ENCODE assay signal across 8 cellular contexts in the genomic region with DNA sequence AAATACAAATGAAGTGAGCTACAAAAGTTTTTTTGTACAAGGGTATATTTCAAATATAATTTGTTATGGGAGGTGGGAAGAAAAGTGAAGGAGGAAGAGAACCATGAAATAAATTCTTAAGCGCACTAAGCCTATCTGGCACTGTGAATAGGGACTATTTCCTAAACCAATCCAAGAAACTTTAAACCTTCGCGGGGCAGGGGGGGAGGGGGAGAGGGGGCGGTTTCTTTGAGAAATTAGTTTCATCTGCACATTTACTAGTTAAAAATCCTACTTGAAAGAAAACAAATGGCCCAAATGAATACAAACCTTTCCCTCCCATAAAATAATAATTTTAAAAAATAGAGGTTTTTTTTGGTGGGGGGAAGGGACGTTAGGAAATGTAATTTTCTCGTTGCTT. TPM values are rescaled to one million over a fixed set of nuclear protein-coding genes. Genes with fewer than 3 reads are reported as not detected.
DNase-seq lines count a peak whose midpoint lies in the region; ATAC-seq lines count a peak whose summit lies in the region.

No MANE protein-coding gene starts in this region.

- peaks cover 2% of the 10 kb centered on the region for H3K27me3 Mint-ChIP-seq in activated naive CD4-positive, alpha-beta T cell treated with anti-CD3 and anti-CD28 coated beads for 36 hours (ENCODE audit: low read depth)
- peaks cover 8% of the 10 kb centered on the region for H3K27me3 Mint-ChIP-seq in activated CD4-positive, alpha-beta memory T cell treated with anti-CD3 and anti-CD28 coated beads, Interleukin-2, amount 10 ng/mL, durations not matched to agents 7 days and 5 days
- no peaks in the 10 kb centered on the region for H3K27me3 Mint-ChIP-seq in stimulated activated memory B cell treated with anti-CD40 and anti-IgM and Interleukin-4, amounts not matched to agents 10 μg/mL and 1 μg/mL and 100 μg/mL, for 72 hours

- no peaks in the 10 kb centered on the region for H3K27me3 ChIP-seq in iPS-15b (ENCODE audit: control insufficient read depth, insufficient read depth, low read length)

- H3K4me3 Mint-ChIP-seq in activated naive CD4-positive, alpha-beta T cell treated with anti-CD3 and anti-CD28 coated beads for 36 hours, result peak overlapping the region; percentile 92
- H3K4me3 Mint-ChIP-seq in activated CD4-positive, alpha-beta memory T cell treated with anti-CD3 and anti-CD28 coated beads, Interleukin-2, amount 10 ng/mL, durations not matched to agents 7 days and 5 days, result peak overlapping the region; percentile 100
- peak overlapping the region; percentile 95 for H3K4me3 Mint-ChIP-seq in stimulated activated memory B cell treated with anti-CD40 and anti-IgM and Interleukin-4, amounts not matched to agents 10 μg/mL and 1 μg/mL and 100 μg/mL, for 72 hours

- peaks cover 5% of the 10 kb centered on the region for H3K36me3 ChIP-seq in iPS-15b (ENCODE audit: control insufficient read depth, insufficient read depth, low read length)

- H3K4me3 ChIP-seq in iPS-15b (ENCODE audit: low read depth, low read length), result peak overlapping the region; percentile 80

- intact Hi-C loops in activated naive CD4-positive, alpha-beta T cell treated with anti-CD3 and anti-CD28 coated beads for 36 hours (cut with micrococcal nuclease), result loop anchor here (2.0 to 5.0 kb wide), 6 partner anchors 71 to 334 kb away; a partner anchor contains a TSS

- H3K36me3 Mint-ChIP-seq in activated naive CD4-positive, alpha-beta T cell treated with anti-CD3 and anti-CD28 coated beads for 36 hours (ENCODE audit: low read depth), result peaks cover 6% of the 10 kb centered on the region
- peaks cover 20% of the 10 kb centered on the region for H3K36me3 Mint-ChIP-seq in activated CD4-positive, alpha-beta memory T cell treated with anti-CD3 and anti-CD28 coated beads, Interleukin-2, amount 10 ng/mL, durations not matched to agents 7 days and 5 days (ENCODE audit: low read depth)
- H3K36me3 Mint-ChIP-seq in stimulated activated memory B cell treated with anti-CD40 and anti-IgM and Interleukin-4, amounts not matched to agents 10 μg/mL and 1 μg/mL and 100 μg/mL, for 72 hours, result peaks cover 13% of the 10 kb centered on the region

- H3K9me3 ChIP-seq in iPS-15b (ENCODE audit: control insufficient read depth, insufficient read depth, low read length), result no peaks in the 10 kb centered on the region

- H3K4me1 ChIP-seq in iPS-15b (ENCODE audit: control insufficient read depth, insufficient read depth, low read length), result no peaks in the 10 kb centered on the region

- ATAC-seq in stimulated activated memory B cell treated with anti-CD40 and anti-IgM and Interleukin-4, amounts not matched to agents 10 μg/mL and 1 μg/mL and 100 μg/mL, for 72 hours, result no peak

- H3K4me1 Mint-ChIP-seq in activated naive CD4-positive, alpha-beta T cell treated with anti-CD3 and anti-CD28 coated beads for 36 hours (ENCODE audit: low read depth), result peaks cover 23% of the 10 kb centered on the region
- H3K4me1 Mint-ChIP-seq in activated CD4-positive, alpha-beta memory T cell treated with anti-CD3 and anti-CD28 coated beads, Interleukin-2, amount 10 ng/mL, durations not matched to agents 7 days and 5 days, result peaks cover 23% of the 10 kb centered on the region
- H3K4me1 Mint-ChIP-seq in stimulated activated memory B cell treated with anti-CD40 and anti-IgM and Interleukin-4, amounts not matched to agents 10 μg/mL and 1 μg/mL and 100 μg/mL, for 72 hours, result peaks cover 25% of the 10 kb centered on the region

- CTCF ChIA-PET in activated naive CD4-positive, alpha-beta T cell treated with anti-CD3 and anti-CD28 coated beads for 36 hours (lab: Charles Lee), result interaction anchor here (0.9 to 1.4 kb wide), 2 partner anchors 67 to 226 kb away, joined by 3 to 5 read pairs; a partner anchor contains a TSS
- CTCF ChIA-PET in activated CD4-positive, alpha-beta memory T cell treated with anti-CD3 and anti-CD28 coated beads, Interleukin-2, amount 10 ng/mL, durations not matched to agents 7 days and 5 days (lab: Charles Lee), result interaction anchor here (0.6 to 2.4 kb wide), 19 partner anchors 10 to 403 kb away, joined by 3 to 17 read pairs (median 3); a partner anchor contains a TSS

- H3K9me3 Mint-ChIP-seq in activated naive CD4-positive, alpha-beta T cell treated with anti-CD3 and anti-CD28 coated beads for 36 hours, result no peaks in the 10 kb centered on the region
- H3K9me3 Mint-ChIP-seq in activated CD4-positive, alpha-beta memory T cell treated with anti-CD3 and anti-CD28 coated beads, Interleukin-2, amount 10 ng/mL, durations not matched to agents 7 days and 5 days, result no peaks in the 10 kb centered on the region
- no peaks in the 10 kb centered on the region for H3K9me3 Mint-ChIP-seq in stimulated activated memory B cell treated with anti-CD40 and anti-IgM and Interleukin-4, amounts not matched to agents 10 μg/mL and 1 μg/mL and 100 μg/mL, for 72 hours

- no peak overlapping the region for H3K9ac ChIP-seq in iPS-15b (ENCODE audit: low read depth, low read length)

- POLR2A ChIA-PET in activated CD4-positive, alpha-beta memory T cell treated with anti-CD3 and anti-CD28 coated beads, Interleukin-2, amount 10 ng/mL, durations not matched to agents 7 days and 5 days (lab: Charles Lee), result interaction anchor here (1.0 to 2.6 kb wide), 7 partner anchors 67 to 277 kb away, joined by 3 to 18 read pairs (median 7); a partner anchor contains a TSS

- H3K27ac Mint-ChIP-seq in activated naive CD4-positive, alpha-beta T cell treated with anti-CD3 and anti-CD28 coated beads for 36 hours, result peak overlapping the region; percentile 82
- peak overlapping the region; percentile 82 for H3K27ac Mint-ChIP-seq in activated CD4-positive, alpha-beta memory T cell treated with anti-CD3 and anti-CD28 coated beads, Interleukin-2, amount 10 ng/mL, durations not matched to agents 7 days and 5 days
- H3K27ac Mint-ChIP-seq in stimulated activated memory B cell treated with anti-CD40 and anti-IgM and Interleukin-4, amounts not matched to agents 10 μg/mL and 1 μg/mL and 100 μg/mL, for 72 hours, result peak overlapping the region; percentile 71

- DNase-seq in activated naive CD4-positive, alpha-beta T cell treated with anti-CD3 and anti-CD28 coated beads for 36 hours, result no peak
- no peak for DNase-seq in activated naive CD4-positive, alpha-beta T cell (lab: John Stamatoyannopoulos, UW)
- no peak for DNase-seq in activated CD4-positive, alpha-beta memory T cell treated with anti-CD3 and anti-CD28 coated beads, Interleukin-2, amount 10 ng/mL, durations not matched to agents 7 days and 5 days
- DNase-seq in NCI-H187 treated with DMSO at 0.1 percent for 48 hours (lab: John Stamatoyannopoulos, UW), result no peak
- DNase-seq in DMS153 treated with DMSO at 0.1 percent for 48 hours (lab: John Stamatoyannopoulos, UW; ENCODE audit: unreplicated experiment), result no peak
- DNase-seq in NOMO-1 treated with dmso at 0.1 percent for 144 hours (lab: John Stamatoyannopoulos, UW; ENCODE audit: unreplicated experiment), result no peak

RNA-seq across cellular contexts. Expression of a gene that starts 0.4 kb away (rescaled TPM):
- 10 to 100 TPM; 17.1 to 18.2 TPM for total RNA-seq in activated naive CD4-positive, alpha-beta T cell treated with anti-CD3 and anti-CD28 coated beads for 36 hours
- total RNA-seq in activated CD4-positive, alpha-beta memory T cell treated with anti-CD3 and anti-CD28 coated beads, Interleukin-2, amount 10 ng/mL, durations not matched to agents 7 days and 5 days, result 10 to 100 TPM; 24.8 to 26.5 TPM

RNA-seq across cellular contexts. Expression of a gene that starts 24.1 kb away (rescaled TPM):
- total RNA-seq in activated naive CD4-positive, alpha-beta T cell treated with anti-CD3 and anti-CD28 coated beads for 36 hours, result not detected
- under 1 TPM in 1 of 2 experiments, not detected in 1; 0.30 TPM for total RNA-seq in activated CD4-positive, alpha-beta memory T cell treated with anti-CD3 and anti-CD28 coated beads, Interleukin-2, amount 10 ng/mL, durations not matched to agents 7 days and 5 days
